In genomic region chr13:40124648-40125045, GRCh38 we compare ENCODE assay signal across 24 cellular contexts.
"Had no signal": no experiment of that assay in that cellular context is flagged by ENCODE, and none has a peak within 500 bp of the region (broad histone marks: within the 10 kb centered on the region; RNA-seq: fewer than 3 reads in every experiment).

No MANE protein-coding gene starts in this region.

- H3K4me3 ChIP-seq: colonic mucosa, left ventricle myocardium inferior, lower lobe of right lung, spleen, thoracic aorta, transverse colon had no signal

- H3K27me3 Mint-ChIP-seq: naive B cell; stimulated activated memory B cell treated with anti-CD40 and anti-IgM and Interleukin-4, amounts not matched to agents 10 μg/mL and 1 μg/mL and 100 μg/mL, for 72 hours; stimulated activated naive CD8-positive, alpha-beta T cell treated with anti-CD3 and anti-CD28 coated beads, Interleukin-15, Interleukin-2, amounts not matched to agents 100 ng/mL and 50 ng/mL, for 24 hours had no signal

- H3K27me3 ChIP-seq: colonic mucosa, foreskin keratinocyte, spleen, transverse colon had no signal

- H3K9me3 Mint-ChIP-seq: nephron; stimulated activated memory B cell treated with anti-CD40 and anti-IgM and Interleukin-4, amounts not matched to agents 10 μg/mL and 1 μg/mL and 100 μg/mL, for 72 hours had no signal

- H3K9me3 ChIP-seq: colonic mucosa, lower lobe of right lung, thoracic aorta, transverse colon had no signal

- H3K27ac ChIP-seq: colonic mucosa, foreskin keratinocyte, left ventricle myocardium inferior, lower lobe of right lung, thoracic aorta, transverse colon had no signal

- ATAC-seq: foreskin keratinocyte; left cardiac atrium; lower lobe of right lung; sciatic nerve; stimulated activated memory B cell treated with anti-CD40 and anti-IgM and Interleukin-4, amounts not matched to agents 10 μg/mL and 1 μg/mL and 100 μg/mL, for 72 hours had no signal

- H3K36me3 ChIP-seq: colonic mucosa, left ventricle myocardium inferior, lower lobe of right lung, spleen, thoracic aorta, transverse colon had no signal

- H3K27ac Mint-ChIP-seq: endodermal cell; immature natural killer cell; stimulated activated memory B cell treated with anti-CD40 and anti-IgM and Interleukin-4, amounts not matched to agents 10 μg/mL and 1 μg/mL and 100 μg/mL, for 72 hours; stimulated activated naive CD8-positive, alpha-beta T cell treated with anti-CD3 and anti-CD28 coated beads, Interleukin-15, Interleukin-2, amounts not matched to agents 100 ng/mL and 50 ng/mL, for 24 hours had no signal

- H3K4me3 Mint-ChIP-seq: endodermal cell; immature natural killer cell; nephron; stimulated activated memory B cell treated with anti-CD40 and anti-IgM and Interleukin-4, amounts not matched to agents 10 μg/mL and 1 μg/mL and 100 μg/mL, for 72 hours; stimulated activated naive CD8-positive, alpha-beta T cell treated with anti-CD3 and anti-CD28 coated beads, Interleukin-15, Interleukin-2, amounts not matched to agents 100 ng/mL and 50 ng/mL, for 24 hours had no signal

- H3K36me3 Mint-ChIP-seq: immature natural killer cell; naive B cell; stimulated activated memory B cell treated with anti-CD40 and anti-IgM and Interleukin-4, amounts not matched to agents 10 μg/mL and 1 μg/mL and 100 μg/mL, for 72 hours had no signal

- DNase-seq: colonic mucosa; dermis blood vessel endothelial cell; endodermal cell; erythroblast; foreskin keratinocyte; immature natural killer cell; left cardiac atrium; left ventricle myocardium inferior; lower lobe of right lung; mesenchymal stem cell; midbrain; naive B cell; posterior cingulate gyrus; spleen; stimulated activated CD4-positive, alpha-beta T cell treated with anti-CD3 and anti-CD28 coated beads, Interleukin-15, amount 100 ng/mL, for 24 hours; stimulated activated CD4-positive, alpha-beta T cell treated with anti-CD3 and anti-CD28 coated beads, Interleukin-1b, Interleukin-23, amount 100 ng/mL, for 48 hours; stimulated activated CD4-positive, alpha-beta T cell treated with anti-CD3 and anti-CD28 coated beads, Interleukin-4, amount 100 ng/mL, for 24 hours; substantia nigra; transverse colon had no signal

- H3K4me1 ChIP-seq: colonic mucosa, lower lobe of right lung, transverse colon had no signal
